Comparison of ENCODE assay signal across 8 cellular contexts in the genomic region with DNA sequence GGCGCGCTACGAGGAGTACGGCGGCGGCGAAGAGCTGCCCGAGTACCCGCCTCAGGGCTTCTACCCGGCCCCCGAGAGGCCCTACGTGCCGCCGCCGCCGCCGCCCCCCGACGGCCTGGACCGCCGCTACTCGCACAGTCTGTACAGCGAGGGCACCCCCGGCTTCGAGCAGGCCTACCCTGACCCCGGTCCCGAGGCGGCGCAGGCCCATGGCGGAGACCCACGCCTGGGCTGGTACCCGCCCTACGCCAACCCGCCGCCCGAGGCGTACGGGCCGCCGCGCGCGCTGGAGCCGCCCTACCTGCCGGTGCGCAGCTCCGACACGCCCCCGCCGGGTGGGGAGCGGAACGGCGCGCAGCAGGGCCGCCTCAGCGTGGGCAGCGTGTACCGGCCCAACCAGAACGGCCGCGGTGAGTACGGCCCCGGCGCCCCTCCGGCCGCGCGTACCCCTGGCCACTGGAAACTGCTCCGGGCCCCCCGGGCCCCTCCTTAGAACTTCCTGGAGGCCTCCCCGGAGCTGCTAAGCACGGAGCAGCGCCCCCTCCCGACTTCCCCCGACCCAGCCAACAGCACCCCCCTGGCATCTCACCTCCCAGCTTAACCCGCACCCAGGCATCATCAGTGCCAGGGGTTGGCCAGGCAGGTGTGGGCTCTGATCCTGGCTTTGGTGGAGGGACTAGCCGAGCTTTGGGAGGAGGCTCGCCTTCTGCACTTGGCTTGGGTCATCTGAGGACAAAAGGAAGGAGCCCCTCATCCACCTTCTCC. TPM values are rescaled to one million over a fixed set of nuclear protein-coding genes. Genes with fewer than 3 reads are reported as not detected.
DNase-seq lines count a peak whose midpoint lies in the region; ATAC-seq and TF ChIP-seq lines count a peak whose summit lies in the region.

No MANE protein-coding gene starts in this region.

- peak overlapping the region; percentile 44 for H3K4me3 ChIP-seq in CD4-positive, CD25-positive, alpha-beta regulatory T cell (ENCODE audit: low read depth, low read length)
- peak overlapping the region; percentile 43 for H3K4me3 ChIP-seq in iPS-11a (ENCODE audit: low read depth, low read length)
- H3K4me3 ChIP-seq in smooth muscle cell, result peak overlapping the region; percentile 82

- peak; percentile 85 to 86 for ATAC-seq in CD4-positive, CD25-positive, alpha-beta regulatory T cell (ENCODE audit: low read depth in 2 of 2)
- ATAC-seq in T-helper 17 cell, result peak; percentile 91
- ATAC-seq in HG02884 (IDR thresholded peaks at IDR 0.05; ENCODE audit: unreplicated experiment), result no peak

- H3K36me3 ChIP-seq in CD4-positive, CD25-positive, alpha-beta regulatory T cell (ENCODE audit: control insufficient read depth, insufficient read depth, low read length), result no peaks in the 10 kb centered on the region
- H3K36me3 ChIP-seq in smooth muscle cell (ENCODE audit: low read depth), result no peaks in the 10 kb centered on the region

- peak overlapping the region; percentile 41 to 86 (median 60) for H3K4me3 Mint-ChIP-seq in CD4-positive, CD25-positive, alpha-beta regulatory T cell
- peak overlapping the region; percentile 87 for H3K4me3 Mint-ChIP-seq in T-helper 17 cell

- H3K4me1 Mint-ChIP-seq in CD4-positive, CD25-positive, alpha-beta regulatory T cell, result peaks cover 4 to 57% (median 34%) of the 10 kb centered on the region in 4 donors
- H3K4me1 Mint-ChIP-seq in T-helper 17 cell, result peaks cover 35% of the 10 kb centered on the region

- peak overlapping the region; percentile 96 for H3K4me2 ChIP-seq in smooth muscle cell

- peak overlapping the region; percentile 68 for H3K27ac ChIP-seq in CD4-positive, CD25-positive, alpha-beta regulatory T cell (ENCODE audit: insufficient read depth, low read length, poor library complexity, severe bottlenecking)
- peak overlapping the region; percentile 96 for H3K27ac ChIP-seq in smooth muscle cell (ENCODE audit: low read depth)

- TF ChIP-seq CTCF in smooth muscle cell (IDR thresholded peaks at IDR 0.05; ENCODE audit: borderline replicate concordance, insufficient read depth, poor library complexity, severe bottlenecking), result no peak

- no peaks in the 10 kb centered on the region for H3F3A ChIP-seq in smooth muscle cell (ENCODE audit: low read depth)

- no peaks in the 10 kb centered on the region for H3K27me3 ChIP-seq in CD4-positive, CD25-positive, alpha-beta regulatory T cell (ENCODE audit: control insufficient read depth, insufficient read depth, low read length)
- no peaks in the 10 kb centered on the region for H3K27me3 ChIP-seq in smooth muscle cell (ENCODE audit: low read depth)

- no peaks in the 10 kb centered on the region for H3K9me3 ChIP-seq in CD4-positive, CD25-positive, alpha-beta regulatory T cell (ENCODE audit: control insufficient read depth in 2 of 2, low read length in 2 of 2)
- no peaks in the 10 kb centered on the region for H3K9me3 ChIP-seq in T-helper 17 cell (ENCODE audit: control insufficient read depth, low read length, poor library complexity, severe bottlenecking)
- H3K9me3 ChIP-seq in smooth muscle cell (replicated peaks; ENCODE audit: low read depth), result no peaks in the 10 kb centered on the region

- H3K27me3 Mint-ChIP-seq in CD4-positive, CD25-positive, alpha-beta regulatory T cell, result peaks cover 5% of the 10 kb centered on the region
- no peaks in the 10 kb centered on the region for H3K27me3 Mint-ChIP-seq in T-helper 17 cell

- no peak overlapping the region for H2AFZ ChIP-seq in smooth muscle cell (ENCODE audit: low read depth)

- peak overlapping the region in 2 of 3 donors; percentile 32 to 42 for H3K27ac Mint-ChIP-seq in CD4-positive, CD25-positive, alpha-beta regulatory T cell
- peak overlapping the region; percentile 45 for H3K27ac Mint-ChIP-seq in T-helper 17 cell

- 1% methylated on average over 58 of the region's 78 CpGs for WGBS in smooth muscle cell (ENCODE audit: low lambda C conversion rate)

- peaks cover 76% of the 10 kb centered on the region for H3K79me2 ChIP-seq in smooth muscle cell (ENCODE audit: low read depth)

- H3K4me1 ChIP-seq in CD4-positive, CD25-positive, alpha-beta regulatory T cell (ENCODE audit: control insufficient read depth, insufficient read depth, low read length, poor library complexity, severe bottlenecking), result peaks cover 53% of the 10 kb centered on the region
- H3K4me1 ChIP-seq in smooth muscle cell (ENCODE audit: low read depth), result peaks cover 47% of the 10 kb centered on the region

- DNase-seq in CD4-positive, CD25-positive, alpha-beta regulatory T cell, result peak; percentile 58 to 81 (median 76)
- DNase-seq in HPDE6-E6E7 (ENCODE audit: extremely low spot score) (peak; percentile 61), T-helper 17 cell (peak; percentile 67 to 79 (median 75)), amniotic stem cell (lab: John Stamatoyannopoulos, UW) (peak; percentile 26), smooth muscle cell (lab: John Stamatoyannopoulos, UW; ENCODE audit: unreplicated experiment) (no peak), hippocampal formation (lab: John Stamatoyannopoulos, UW) (no peak)

- H3K9ac ChIP-seq in smooth muscle cell (ENCODE audit: low read depth), result peak overlapping the region; percentile 73

- peaks cover 50% of the 10 kb centered on the region for H4K20me1 ChIP-seq in smooth muscle cell (ENCODE audit: low read depth)

- H3K36me3 Mint-ChIP-seq in CD4-positive, CD25-positive, alpha-beta regulatory T cell, result no peaks in the 10 kb centered on the region
- H3K36me3 Mint-ChIP-seq in T-helper 17 cell (ENCODE audit: low read depth), result no peaks in the 10 kb centered on the region

- no peaks in the 10 kb centered on the region for H3K9me3 Mint-ChIP-seq in CD4-positive, CD25-positive, alpha-beta regulatory T cell

RNA-seq across cellular contexts. Expression of a gene that starts 1.4 kb away (rescaled TPM):
- total RNA-seq in CD4-positive, CD25-positive, alpha-beta regulatory T cell, result 7.3 TPM
- polyA plus RNA-seq in CD4-positive, CD25-positive, alpha-beta regulatory T cell, result 10 to 100 TPM in 2 of 4 donors, 1 to 10 TPM in 2; 6.8 to 24.2 (median 10.0) TPM
- total RNA-seq in T-helper 17 cell (1 to 10 TPM; 2.9 to 8.4 TPM), smooth muscle cell (239 and 252 TPM in 2 replicates)
- 736 and 899 TPM in 2 replicates for polyA plus RNA-seq in smooth muscle cell

RNA-seq across cellular contexts. Expression of a gene that starts 54.3 kb away (rescaled TPM):
- not detected for total RNA-seq in CD4-positive, CD25-positive, alpha-beta regulatory T cell
- polyA plus RNA-seq in CD4-positive, CD25-positive, alpha-beta regulatory T cell, result not detected
- total RNA-seq in T-helper 17 cell (not detected), smooth muscle cell (not detected in 2 replicates)
- polyA plus RNA-seq in smooth muscle cell, result not detected in 2 replicates

Comparison
In these comparisons a context has a peak if more than half of its experiments do, and no peak if none do; other contexts are left out.
1. DNase-seq: peak in CD4-positive, CD25-positive, alpha-beta regulatory T cell (3 of 3), HPDE6-E6E7 (single experiment), T-helper 17 cell (3 of 3) and amniotic stem cell (single experiment); none in smooth muscle cell (single experiment) and hippocampal formation (0 of 2).
2. RNA of a gene that starts 1.4 kb away (total RNA-seq): 239 to 252 TPM in smooth muscle cell; 2.9 to 8.4 TPM in T-helper 17 cell and 7.3 TPM in CD4-positive, CD25-positive, alpha-beta regulatory T cell (single experiment); every median in the first group is over 10 times any median in the second.
3. Peak in every context shown above with its lines, with median percentiles within 50 percentile points of each other: H3K4me3 ChIP-seq.